In genomic region chrX:58025979-58026378, GRCh38 we compare ENCODE assay signal across 8 cellular contexts.
DNase-seq lines count a peak whose midpoint lies in the region; ATAC-seq, FAIRE-seq and TF ChIP-seq lines count a peak whose summit lies in the region.

No MANE protein-coding gene starts in this region.

- no peak overlapping the region for H3K27ac ChIP-seq in CD4-positive, alpha-beta T cell (ENCODE audit: low read depth, low read length)
- H3K27ac ChIP-seq in right atrium auricular region (no peak overlapping the region), stomach (no peak overlapping the region)

- H3K36me3 Mint-ChIP-seq in CD4-positive, alpha-beta T cell (ENCODE audit: low read depth) = no peaks in the 10 kb centered on the region

- TF ChIP-seq CTCF in CD4-positive, alpha-beta T cell (IDR thresholded peaks at IDR 0.05) = peak; percentile 58
- peak; percentile 35 to 66 for TF ChIP-seq CTCF in right atrium auricular region (IDR thresholded peaks at IDR 0.05)
- TF ChIP-seq CTCF in stomach (IDR thresholded peaks at IDR 0.05) = peak in 4 of 7 experiments; percentile 21 to 51 (median 24)

- no peaks in the 10 kb centered on the region for H3K9me3 ChIP-seq in CD4-positive, alpha-beta T cell (ENCODE audit: control insufficient read depth, low read length)
- no peaks in the 10 kb centered on the region for H3K9me3 ChIP-seq in right atrium auricular region
- H3K9me3 ChIP-seq in stomach = peaks cover 0 to 4% (median 0%) of the 10 kb centered on the region in 4 donors

- TF ChIP-seq POLR2A in stomach (IDR thresholded peaks at IDR 0.05) = no peak

- no peaks in the 10 kb centered on the region for H3K9me3 Mint-ChIP-seq in CD4-positive, alpha-beta T cell

- H3K27me3 Mint-ChIP-seq in CD4-positive, alpha-beta T cell = no peaks in the 10 kb centered on the region

- POLR2A ChIA-PET in CD4-positive, alpha-beta T cell (lab: Charles Lee) = no interaction called here

- H3K27ac Mint-ChIP-seq in CD4-positive, alpha-beta T cell = no peak overlapping the region

- H3K36me3 ChIP-seq in right atrium auricular region = no peaks in the 10 kb centered on the region
- H3K36me3 ChIP-seq in stomach = no peaks in the 10 kb centered on the region

- TF ChIP-seq EP300 in stomach (IDR thresholded peaks at IDR 0.05) = no peak

- 11 to 17% (median 16%) methylated on average over 5 of the region's 5 CpGs for WGBS in stomach, 5 donors

- FAIRE-seq in GM18507 (lab: Jason Lieb, UNC) = peak; percentile 21

- peak in 7 of 10 experiments; percentile 2 to 18 (median 7) for DNase-seq in CD4-positive, alpha-beta T cell
- no peak for DNase-seq in GM18507 (ENCODE audit: extremely low spot score, insufficient read length, low read depth)
- DNase-seq in NCI-H1694 treated with DMSO at 0.1 percent for 48 hours (lab: John Stamatoyannopoulos, UW) = peak; percentile 11
- peak; percentile 6 to 20 for DNase-seq in activated CD4-positive, alpha-beta T cell treated with anti-CD3 and anti-CD28 coated beads, Interleukin-2, amount 50 U/mL, for 48 hours
- DNase-seq in right atrium auricular region (ENCODE audit: low spot score) = no peak
- peak; percentile 33 for DNase-seq in stomach

- H3K27me3 ChIP-seq in CD4-positive, alpha-beta T cell (ENCODE audit: control insufficient read depth, insufficient read depth, low read length) = no peaks in the 10 kb centered on the region
- H3K27me3 ChIP-seq in right atrium auricular region (no peaks in the 10 kb centered on the region), stomach (peaks cover 0 to 3% (median 3%) of the 10 kb centered on the region in 3 donors)

- H3K4me1 ChIP-seq in right atrium auricular region (no peaks in the 10 kb centered on the region), stomach (no peaks in the 10 kb centered on the region)

- intact Hi-C loops in CD4-positive, alpha-beta T cell (cut with DNase I, micrococcal nuclease) = loop anchor here (2.0 kb wide), 2 partner anchors 203 to 205 kb away; no protein-coding TSS in a partner anchor
- intact Hi-C loops in stomach (cut with DNase I; ENCODE audit: low total_unique reads) = no loop called here

- ATAC-seq in CD4-positive, alpha-beta T cell (ENCODE audit: poor library complexity) = no peak
- ATAC-seq in HG03378 (IDR thresholded peaks at IDR 0.05; ENCODE audit: unreplicated experiment) (no peak), GM19035 (IDR thresholded peaks at IDR 0.05; ENCODE audit: unreplicated experiment) (no peak)

- CTCF ChIA-PET in CD4-positive, alpha-beta T cell (lab: Charles Lee) = interaction anchor here (1.0 to 1.2 kb wide), 2 partner anchors 204 to 205 kb away, joined by 3 to 4 read pairs; no protein-coding TSS in a partner anchor

- H3K4me3 ChIP-seq in right atrium auricular region = no peak overlapping the region
- no peak overlapping the region for H3K4me3 ChIP-seq in stomach

- no peaks in the 10 kb centered on the region for H3K4me1 Mint-ChIP-seq in CD4-positive, alpha-beta T cell (ENCODE audit: low read depth)

- H3K4me3 Mint-ChIP-seq in CD4-positive, alpha-beta T cell = no peak overlapping the region

Comparison
In these comparisons a context has a peak if more than half of its experiments do, and no peak if none do; other contexts are left out.
1. DNase-seq: peak in CD4-positive, alpha-beta T cell (7 of 10), NCI-H1694 treated with DMSO at 0.1 percent for 48 hours (single experiment), activated CD4-positive, alpha-beta T cell treated with anti-CD3 and anti-CD28 coated beads, Interleukin-2, amount 50 U/mL, for 48 hours (2 of 2) and stomach (single experiment); none in GM18507 (single experiment) and right atrium auricular region (single experiment).
2. Peak in every context shown above with its lines, with median percentiles within 50 percentile points of each other: CTCF ChIP-seq.